ENCODE assay signal across 17 cellular contexts in the genomic region with DNA sequence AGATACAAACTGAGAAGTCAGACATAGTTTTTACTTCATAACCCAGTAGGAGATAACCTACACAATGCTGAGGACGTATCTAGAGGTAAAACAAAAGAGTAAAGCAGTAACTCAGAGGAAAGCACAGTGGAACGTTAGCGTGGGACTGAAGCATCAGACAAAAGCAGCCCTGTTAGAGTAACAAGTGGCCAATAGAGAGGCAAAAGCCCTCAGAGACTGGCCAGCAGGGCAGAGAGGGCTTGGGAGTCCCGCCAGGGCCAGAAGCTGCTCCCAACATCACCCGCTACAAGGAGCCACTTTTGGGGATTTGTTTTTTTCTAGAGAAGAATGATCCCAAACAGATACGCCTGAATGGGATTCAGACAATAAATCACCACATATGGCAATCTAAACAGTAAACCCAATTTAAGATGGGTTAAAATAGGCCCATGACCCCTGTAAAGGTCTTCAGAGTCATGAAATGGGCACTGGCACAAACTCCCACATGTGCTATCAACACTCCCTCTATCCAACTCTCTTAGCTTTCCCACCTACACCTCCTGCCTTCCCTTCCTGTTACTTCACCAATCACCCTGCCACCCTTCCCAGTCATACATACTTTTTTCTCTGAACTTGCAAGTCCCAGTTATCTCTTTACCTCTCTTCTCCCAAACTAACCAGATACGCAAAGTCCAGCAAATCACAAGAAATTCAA. TPM values are rescaled to one million over a fixed set of nuclear protein-coding genes. Genes with fewer than 3 reads are reported as not detected.
DNase-seq lines count a peak whose midpoint lies in the region; ATAC-seq and TF ChIP-seq lines count a peak whose summit lies in the region.
"Had no signal": no experiment of that assay in that cellular context is flagged by ENCODE, and none has a peak within 500 bp of the region (broad histone marks: within the 10 kb centered on the region; RNA-seq: fewer than 3 reads in every experiment).

No MANE protein-coding gene starts in this region.

- 81% methylated on average over 7 of the region's 7 CpGs for WGBS in right cardiac atrium
- WGBS in smooth muscle cell (ENCODE audit: low lambda C conversion rate), result 92% methylated on average over 7 of the region's 7 CpGs

- POLR2A ChIA-PET in activated CD4-positive, alpha-beta memory T cell treated with anti-CD3 and anti-CD28 coated beads for 36 hours (lab: Charles Lee), result interaction anchor here (1.5 kb wide), 1 partner anchor 17 kb away, joined by 5 read pairs; the partner anchor contains the start of gene TADA1
- POLR2A ChIA-PET in activated CD4-positive, alpha-beta memory T cell treated with anti-CD3 and anti-CD28 coated beads, Interleukin-2, amount 10 ng/mL, durations not matched to agents 7 days and 5 days (lab: Charles Lee), result interaction anchor here (1.0 kb wide), 2 partner anchors 11 to 13 kb away, joined by 3 read pairs; no protein-coding TSS in a partner anchor

- no peak overlapping the region for H3K4me2 ChIP-seq in smooth muscle cell

- no peak overlapping the region for H3K4me3 Mint-ChIP-seq in activated CD4-positive, alpha-beta memory T cell treated with anti-CD3 and anti-CD28 coated beads for 36 hours
- no peak overlapping the region for H3K4me3 Mint-ChIP-seq in activated CD4-positive, alpha-beta memory T cell treated with anti-CD3 and anti-CD28 coated beads, Interleukin-2, amount 10 ng/mL, durations not matched to agents 7 days and 5 days
- H3K4me3 Mint-ChIP-seq in activated T-helper 17 cell treated with anti-CD3 and anti-CD28 coated beads, Interleukin-2, amount 50 U/mL, for 72 hours, result no peak overlapping the region

- peaks cover 7% of the 10 kb centered on the region for H3K36me3 ChIP-seq in smooth muscle cell (ENCODE audit: low read depth)
- H3K36me3 ChIP-seq: breast epithelium had no signal

- peaks cover 20% of the 10 kb centered on the region for H4K20me1 ChIP-seq in smooth muscle cell (ENCODE audit: low read depth)

- DNase-seq in activated CD4-positive, alpha-beta memory T cell treated with anti-CD3 and anti-CD28 coated beads for 36 hours, result no peak
- DNase-seq in activated CD4-positive, alpha-beta memory T cell treated with anti-CD3 and anti-CD28 coated beads, Interleukin-2, amount 10 ng/mL, durations not matched to agents 7 days and 5 days, result no peak
- no peak for DNase-seq in right cardiac atrium
- no peak for DNase-seq in smooth muscle cell (lab: John Stamatoyannopoulos, UW; ENCODE audit: unreplicated experiment)
- DNase-seq: activated CD4-positive, alpha-beta T cell treated with anti-CD3 and anti-CD28 coated beads for 1 hour; COR-L47; NCI-H1930; NCI-H69; stimulated activated CD4-positive, alpha-beta T cell treated with anti-CD3 and anti-CD28 coated beads, Interleukin-4, amount 100 ng/mL, for 4 hours; stimulated activated naive CD4-positive, alpha-beta T cell treated with Interleukin-2 at 50 U/mL for 16 hours; T-helper 2 cell had no signal

- H3K9me3 ChIP-seq in right cardiac atrium (ENCODE audit: control insufficient read depth, low read length) (no peaks in the 10 kb centered on the region), smooth muscle cell (replicated peaks; ENCODE audit: low read depth) (no peaks in the 10 kb centered on the region)
- H3K9me3 ChIP-seq: breast epithelium had no signal

- H3K9me3 Mint-ChIP-seq in activated CD4-positive, alpha-beta memory T cell treated with anti-CD3 and anti-CD28 coated beads for 36 hours, result no peaks in the 10 kb centered on the region
- no peaks in the 10 kb centered on the region for H3K9me3 Mint-ChIP-seq in activated CD4-positive, alpha-beta memory T cell treated with anti-CD3 and anti-CD28 coated beads, Interleukin-2, amount 10 ng/mL, durations not matched to agents 7 days and 5 days
- H3K9me3 Mint-ChIP-seq in activated T-helper 17 cell treated with anti-CD3 and anti-CD28 coated beads, Interleukin-2, amount 50 U/mL, for 72 hours, result no peaks in the 10 kb centered on the region

- H3K27ac ChIP-seq in right cardiac atrium (ENCODE audit: low read length), result peak overlapping the region; percentile 23
- H3K27ac ChIP-seq in smooth muscle cell (ENCODE audit: low read depth), result peak overlapping the region; percentile 10
- H3K27ac ChIP-seq: breast epithelium had no signal

- ATAC-seq in activated T-helper 17 cell treated with anti-CD3 and anti-CD28 coated beads, Interleukin-2, amount 50 U/mL, for 72 hours (replicated peaks), result no peak
- peak in 1 of 2 donors; percentile 38 for ATAC-seq in right cardiac atrium
- ATAC-seq in HG03097 (IDR thresholded peaks at IDR 0.05; ENCODE audit: low FRiP score, unreplicated experiment), result no peak
- no peak for ATAC-seq in HG03457 (IDR thresholded peaks at IDR 0.05; ENCODE audit: unreplicated experiment)
- no peak for ATAC-seq in HG03159 (IDR thresholded peaks at IDR 0.05; ENCODE audit: unreplicated experiment)
- ATAC-seq: HCT116 had no signal

- no peaks in the 10 kb centered on the region for H3K79me2 ChIP-seq in smooth muscle cell (ENCODE audit: low read depth)

- peak overlapping the region; percentile 9 for H3K27ac Mint-ChIP-seq in activated CD4-positive, alpha-beta memory T cell treated with anti-CD3 and anti-CD28 coated beads for 36 hours
- H3K27ac Mint-ChIP-seq in activated CD4-positive, alpha-beta memory T cell treated with anti-CD3 and anti-CD28 coated beads, Interleukin-2, amount 10 ng/mL, durations not matched to agents 7 days and 5 days, result no peak overlapping the region
- H3K27ac Mint-ChIP-seq in activated T-helper 17 cell treated with anti-CD3 and anti-CD28 coated beads, Interleukin-2, amount 50 U/mL, for 72 hours, result peak overlapping the region; percentile 78

- no peak overlapping the region for H2AFZ ChIP-seq in smooth muscle cell (ENCODE audit: low read depth)

- H3K4me1 Mint-ChIP-seq in activated CD4-positive, alpha-beta memory T cell treated with anti-CD3 and anti-CD28 coated beads for 36 hours (ENCODE audit: low read depth), result peaks cover 19% of the 10 kb centered on the region
- H3K4me1 Mint-ChIP-seq in activated CD4-positive, alpha-beta memory T cell treated with anti-CD3 and anti-CD28 coated beads, Interleukin-2, amount 10 ng/mL, durations not matched to agents 7 days and 5 days, result peaks cover 3% of the 10 kb centered on the region
- peaks cover 13% of the 10 kb centered on the region for H3K4me1 Mint-ChIP-seq in activated T-helper 17 cell treated with anti-CD3 and anti-CD28 coated beads, Interleukin-2, amount 50 U/mL, for 72 hours

- CTCF ChIA-PET in activated CD4-positive, alpha-beta memory T cell treated with anti-CD3 and anti-CD28 coated beads for 36 hours (lab: Charles Lee), result no interaction called here
- CTCF ChIA-PET in activated CD4-positive, alpha-beta memory T cell treated with anti-CD3 and anti-CD28 coated beads, Interleukin-2, amount 10 ng/mL, durations not matched to agents 7 days and 5 days (lab: Charles Lee), result interaction anchor here (1.4 kb wide), 1 partner anchor 46 kb away, joined by 4 read pairs; no protein-coding TSS in a partner anchor

- peaks cover 12% of the 10 kb centered on the region for H3F3A ChIP-seq in smooth muscle cell (ENCODE audit: low read depth)

- intact Hi-C loops in activated CD4-positive, alpha-beta memory T cell treated with anti-CD3 and anti-CD28 coated beads for 36 hours (cut with micrococcal nuclease), result loop anchor here (10.0 kb wide), 1 partner anchor 1094 kb away; the partner anchor contains the start of gene TMCO1
- intact Hi-C loops in right cardiac atrium (cut with DNase I), result no loop called here

- H3K27me3 ChIP-seq in right cardiac atrium (ENCODE audit: control insufficient read depth, insufficient read depth) (no peaks in the 10 kb centered on the region), smooth muscle cell (ENCODE audit: low read depth) (no peaks in the 10 kb centered on the region)
- H3K27me3 ChIP-seq: breast epithelium had no signal

- H3K4me3 ChIP-seq in right cardiac atrium (ENCODE audit: low read length), result no peak overlapping the region
- H3K4me3 ChIP-seq in smooth muscle cell, result no peak overlapping the region
- H3K4me3 ChIP-seq: breast epithelium had no signal

- no peak for TF ChIP-seq CTCF in smooth muscle cell (IDR thresholded peaks at IDR 0.05; ENCODE audit: borderline replicate concordance, insufficient read depth, poor library complexity, severe bottlenecking)

- no peak overlapping the region for H3K9ac ChIP-seq in smooth muscle cell (ENCODE audit: low read depth)

- no peaks in the 10 kb centered on the region for H3K27me3 Mint-ChIP-seq in activated CD4-positive, alpha-beta memory T cell treated with anti-CD3 and anti-CD28 coated beads for 36 hours
- H3K27me3 Mint-ChIP-seq in activated CD4-positive, alpha-beta memory T cell treated with anti-CD3 and anti-CD28 coated beads, Interleukin-2, amount 10 ng/mL, durations not matched to agents 7 days and 5 days, result no peaks in the 10 kb centered on the region
- H3K27me3 Mint-ChIP-seq in activated T-helper 17 cell treated with anti-CD3 and anti-CD28 coated beads, Interleukin-2, amount 50 U/mL, for 72 hours, result no peaks in the 10 kb centered on the region

- peaks cover 40% of the 10 kb centered on the region for H3K36me3 Mint-ChIP-seq in activated CD4-positive, alpha-beta memory T cell treated with anti-CD3 and anti-CD28 coated beads for 36 hours
- peaks cover 55% of the 10 kb centered on the region for H3K36me3 Mint-ChIP-seq in activated CD4-positive, alpha-beta memory T cell treated with anti-CD3 and anti-CD28 coated beads, Interleukin-2, amount 10 ng/mL, durations not matched to agents 7 days and 5 days (ENCODE audit: low read depth)
- H3K36me3 Mint-ChIP-seq in activated T-helper 17 cell treated with anti-CD3 and anti-CD28 coated beads, Interleukin-2, amount 50 U/mL, for 72 hours (ENCODE audit: low read depth), result peaks cover 99% of the 10 kb centered on the region

- H3K4me1 ChIP-seq in right cardiac atrium (ENCODE audit: control insufficient read depth, insufficient read depth, low read length) (no peaks in the 10 kb centered on the region), smooth muscle cell (ENCODE audit: low read depth) (no peaks in the 10 kb centered on the region)
- H3K4me1 ChIP-seq: breast epithelium had no signal

RNA-seq across cellular contexts. Expression of gene TADA1, which starts 17.2 kb away (rescaled TPM):
- 10 to 100 TPM; 16.9 to 18.3 TPM for total RNA-seq in activated CD4-positive, alpha-beta memory T cell treated with anti-CD3 and anti-CD28 coated beads for 36 hours
- total RNA-seq in activated CD4-positive, alpha-beta memory T cell treated with anti-CD3 and anti-CD28 coated beads, Interleukin-2, amount 10 ng/mL, durations not matched to agents 7 days and 5 days, result 10 to 100 TPM; 17.0 to 17.9 TPM
- total RNA-seq in activated T-helper 17 cell treated with anti-CD3 and anti-CD28 coated beads, Interleukin-2, amount 50 U/mL, for 72 hours, result 10 to 100 TPM; 10.5 to 11.1 TPM
- total RNA-seq in right cardiac atrium (10 to 100 TPM in 3 of 4 donors, 1 to 10 TPM in 1; 9.9 to 10.7 (median 10.4) TPM), smooth muscle cell (16.3 and 20.8 TPM in 2 replicates)
- polyA plus RNA-seq in right cardiac atrium (8.1 TPM), smooth muscle cell (9.1 and 12.2 TPM in 2 replicates)

RNA-seq across cellular contexts. Expression of gene POGK, which starts 19.6 kb away (rescaled TPM):
- 10 to 100 TPM; 43.0 to 43.1 TPM for total RNA-seq in activated CD4-positive, alpha-beta memory T cell treated with anti-CD3 and anti-CD28 coated beads for 36 hours
- total RNA-seq in activated CD4-positive, alpha-beta memory T cell treated with anti-CD3 and anti-CD28 coated beads, Interleukin-2, amount 10 ng/mL, durations not matched to agents 7 days and 5 days, result 10 to 100 TPM; 34.4 to 36.5 TPM
- 10 to 100 TPM; 29.5 to 47.2 TPM for total RNA-seq in activated T-helper 17 cell treated with anti-CD3 and anti-CD28 coated beads, Interleukin-2, amount 50 U/mL, for 72 hours
- 10 to 100 TPM; 17.6 to 23.1 (median 20.3) TPM for total RNA-seq in right cardiac atrium
- polyA plus RNA-seq in right cardiac atrium, result 8.6 TPM
- 21.2 and 23.4 TPM in 2 replicates for total RNA-seq in smooth muscle cell
- polyA plus RNA-seq in smooth muscle cell, result 9.7 and 15.0 TPM in 2 replicates
